In the genomic region with DNA sequence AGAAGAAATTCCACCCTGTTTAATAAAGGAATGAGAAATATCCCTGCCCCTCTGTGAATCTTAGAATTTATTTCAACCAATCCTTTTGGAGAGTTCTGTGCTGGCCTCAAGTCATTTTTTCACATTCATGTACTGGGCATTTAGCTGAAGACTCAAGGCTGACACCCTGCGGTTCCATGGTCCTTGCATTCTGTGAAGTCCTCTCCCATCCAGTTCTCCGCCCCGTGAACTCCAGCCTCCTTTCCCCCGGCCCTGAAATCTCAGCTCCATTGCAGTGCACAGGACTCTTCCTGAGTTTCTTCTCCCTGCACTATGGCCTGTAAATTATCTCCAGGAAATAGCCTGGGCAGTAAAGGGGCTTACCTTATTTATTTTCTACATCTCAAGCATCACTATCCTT, we compare ENCODE assay signal across 15 cellular contexts.
DNase-seq lines count a peak whose midpoint lies in the region; ATAC-seq, FAIRE-seq and TF ChIP-seq lines count a peak whose summit lies in the region.
"Had no signal": no experiment of that assay in that cellular context is flagged by ENCODE, and none has a peak within 500 bp of the region (broad histone marks: within the 10 kb centered on the region; RNA-seq: fewer than 3 reads in every experiment).

No MANE protein-coding gene starts in this region.

- no peak for FAIRE-seq in RCC 7860 (lab: Jason Lieb, UNC)

- ATAC-seq in GM19463 (IDR thresholded peaks at IDR 0.05; ENCODE audit: unreplicated experiment) (no peak), GM18909 (IDR thresholded peaks at IDR 0.05; ENCODE audit: poor library complexity, unreplicated experiment) (no peak), GM21723 (IDR thresholded peaks at IDR 0.05; ENCODE audit: unreplicated experiment) (no peak)
- no peak for ATAC-seq in CD4-positive, alpha-beta T cell (ENCODE audit: poor library complexity)
- ATAC-seq: stimulated activated memory B cell treated with anti-CD40 and anti-IgM and Interleukin-4, amounts not matched to agents 10 μg/mL and 1 μg/mL and 100 μg/mL, for 72 hours had no signal

- H3K4me3 Mint-ChIP-seq in CD4-positive, alpha-beta T cell: no peak overlapping the region
- H3K4me3 Mint-ChIP-seq: activated CD4-positive, alpha-beta T cell treated with anti-CD3 and anti-CD28 coated beads, Interleukin-2, amount 10 ng/mL, durations not matched to agents 7 days and 5 days; CD4-positive, alpha-beta memory T cell; nephron; stimulated activated memory B cell treated with anti-CD40 and anti-IgM and Interleukin-4, amounts not matched to agents 10 μg/mL and 1 μg/mL and 100 μg/mL, for 72 hours had no signal

- CTCF ChIA-PET in CD4-positive, alpha-beta T cell (lab: Charles Lee): no interaction called here

- no peaks in the 10 kb centered on the region for H3K36me3 ChIP-seq in HAP-1 (replicated peaks)
- H3K36me3 ChIP-seq: SJCRH30 had no signal

- H3K27ac Mint-ChIP-seq in CD4-positive, alpha-beta T cell: no peak overlapping the region
- H3K27ac Mint-ChIP-seq: activated CD4-positive, alpha-beta T cell treated with anti-CD3 and anti-CD28 coated beads, Interleukin-2, amount 10 ng/mL, durations not matched to agents 7 days and 5 days; CD4-positive, alpha-beta memory T cell; nephron; stimulated activated memory B cell treated with anti-CD40 and anti-IgM and Interleukin-4, amounts not matched to agents 10 μg/mL and 1 μg/mL and 100 μg/mL, for 72 hours had no signal

- H3K27ac ChIP-seq in CD4-positive, alpha-beta T cell (ENCODE audit: low read depth, low read length): no peak overlapping the region
- H3K27ac ChIP-seq: SJCRH30 had no signal

- H3K27me3 ChIP-seq in HAP-1 (ENCODE audit: low read depth): peaks cover 4% of the 10 kb centered on the region; the same call in 1 of the 2 replicates
- H3K27me3 ChIP-seq in CD4-positive, alpha-beta T cell (ENCODE audit: control insufficient read depth, insufficient read depth, low read length): no peaks in the 10 kb centered on the region

- POLR2A ChIA-PET in CD4-positive, alpha-beta T cell (lab: Charles Lee): no interaction called here

- in situ Hi-C loops in HAP-1 (cut with MboI; ENCODE audit: low sequenced_read_pairs): no loop called here

- no peaks in the 10 kb centered on the region for H3K36me3 Mint-ChIP-seq in CD4-positive, alpha-beta T cell (ENCODE audit: low read depth)
- H3K36me3 Mint-ChIP-seq: CD4-positive, alpha-beta memory T cell; stimulated activated memory B cell treated with anti-CD40 and anti-IgM and Interleukin-4, amounts not matched to agents 10 μg/mL and 1 μg/mL and 100 μg/mL, for 72 hours had no signal

- H3K4me1 Mint-ChIP-seq in CD4-positive, alpha-beta T cell (ENCODE audit: low read depth): no peaks in the 10 kb centered on the region
- H3K4me1 Mint-ChIP-seq: activated CD4-positive, alpha-beta T cell treated with anti-CD3 and anti-CD28 coated beads, Interleukin-2, amount 10 ng/mL, durations not matched to agents 7 days and 5 days; CD4-positive, alpha-beta memory T cell; nephron; stimulated activated memory B cell treated with anti-CD40 and anti-IgM and Interleukin-4, amounts not matched to agents 10 μg/mL and 1 μg/mL and 100 μg/mL, for 72 hours had no signal

- H3K27me3 Mint-ChIP-seq in CD4-positive, alpha-beta T cell: no peaks in the 10 kb centered on the region
- H3K27me3 Mint-ChIP-seq: activated CD4-positive, alpha-beta T cell treated with anti-CD3 and anti-CD28 coated beads, Interleukin-2, amount 10 ng/mL, durations not matched to agents 7 days and 5 days; CD4-positive, alpha-beta memory T cell; stimulated activated memory B cell treated with anti-CD40 and anti-IgM and Interleukin-4, amounts not matched to agents 10 μg/mL and 1 μg/mL and 100 μg/mL, for 72 hours had no signal

- H3K9me3 Mint-ChIP-seq in CD4-positive, alpha-beta T cell: peaks cover 2% of the 10 kb centered on the region
- H3K9me3 Mint-ChIP-seq: nephron had no signal

- no peaks in the 10 kb centered on the region for H3K4me1 ChIP-seq in HAP-1
- H3K4me1 ChIP-seq: SJCRH30 had no signal

- DNase-seq in AG08396 (ENCODE audit: low spot score) (peak; percentile 15), HAP-1 (ENCODE audit: low spot score in 2 of 2) (peak; percentile 51 to 63), RCC 7860 (ENCODE audit: low spot score) (peak; percentile 16), fibroblast of pulmonary artery (ENCODE audit: low read depth) (peak; percentile 45)
- DNase-seq in CD4-positive, alpha-beta T cell: no peak
- DNase-seq: activated CD4-positive, alpha-beta T cell treated with anti-CD3 and anti-CD28 coated beads, Interleukin-2, amount 10 ng/mL, durations not matched to agents 7 days and 5 days; activated naive CD4-positive, alpha-beta T cell treated with Interleukin-2 at 50 U/mL for 16 hours; CD4-positive, alpha-beta memory T cell; NCI-H2171 treated with DMSO at 0.1 percent for 48 hours had no signal

- intact Hi-C loops in CD4-positive, alpha-beta T cell (cut with DNase I, micrococcal nuclease): no loop called here

- TF ChIP-seq CTCF in fibroblast of pulmonary artery (IDR thresholded peaks at IDR 0.05; ENCODE audit: low read length, missing control alignments): peak; percentile 30
- TF ChIP-seq CTCF in CD4-positive, alpha-beta T cell (IDR thresholded peaks at IDR 0.05): no peak

- no peak overlapping the region for H3K4me3 ChIP-seq in HAP-1
- no peak overlapping the region for H3K4me3 ChIP-seq in fibroblast of pulmonary artery (replicated peaks; ENCODE audit: low read depth, low read length)
- H3K4me3 ChIP-seq: SJCRH30 had no signal

- no peaks in the 10 kb centered on the region for H3K9me3 ChIP-seq in HAP-1
- H3K9me3 ChIP-seq in CD4-positive, alpha-beta T cell (ENCODE audit: control insufficient read depth, low read length): peaks cover 4% of the 10 kb centered on the region
- H3K9me3 ChIP-seq: SJCRH30 had no signal

Comparison
In these comparisons a context has a peak if more than half of its experiments do, and no peak if none do; other contexts are left out.
1. DNase-seq: peak in AG08396 (single experiment), HAP-1 (2 of 2), RCC 7860 (single experiment) and fibroblast of pulmonary artery (single experiment); none in CD4-positive, alpha-beta T cell (0 of 10).